Comparison of ENCODE assay signal across 22 cellular contexts in the genomic region with DNA sequence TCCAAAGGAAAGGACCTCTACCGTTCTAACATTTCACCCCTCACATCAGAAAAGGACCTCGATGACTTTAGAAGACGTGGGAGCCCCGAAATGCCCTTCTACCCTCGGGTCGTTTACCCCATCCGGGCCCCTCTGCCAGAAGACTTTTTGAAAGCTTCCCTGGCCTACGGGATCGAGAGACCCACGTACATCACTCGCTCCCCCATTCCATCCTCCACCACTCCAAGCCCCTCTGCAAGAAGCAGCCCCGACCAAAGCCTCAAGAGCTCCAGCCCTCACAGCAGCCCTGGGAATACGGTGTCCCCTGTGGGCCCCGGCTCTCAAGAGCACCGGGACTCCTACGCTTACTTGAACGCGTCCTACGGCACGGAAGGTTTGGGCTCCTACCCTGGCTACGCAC. TPM values are rescaled to one million over a fixed set of nuclear protein-coding genes. Genes with fewer than 3 reads are reported as not detected.
A peak's percentile ranks its signal among the peaks of the same experiment; 100 is the strongest.
DNase-seq lines count a peak whose midpoint lies in the region; ATAC-seq, FAIRE-seq and TF ChIP-seq lines count a peak whose summit lies in the region.
"Had no signal": no experiment of that assay in that cellular context is flagged by ENCODE, and none has a peak within 500 bp of the region (broad histone marks: within the 10 kb centered on the region; RNA-seq: fewer than 3 reads in every experiment).

No MANE protein-coding gene starts in this region.

- peaks cover 73% of the 10 kb centered on the region for H4K20me1 ChIP-seq in OCI-LY3 (ENCODE audit: insufficient read depth, low read length)
- H4K20me1 ChIP-seq in K562 (replicated peaks; ENCODE audit: control insufficient read depth, insufficient read depth, low read length), result no peaks in the 10 kb centered on the region

- peak overlapping the region; percentile 48 for H3K9ac ChIP-seq in OCI-LY3 (ENCODE audit: low read length)
- H3K9ac ChIP-seq in K562 (ENCODE audit: insufficient read depth in 1 of 2, low read depth in 2 of 2, low read length in 2 of 2), result no peak overlapping the region
- H3K9ac ChIP-seq: SK-N-SH had no signal

- H3K9me3 Mint-ChIP-seq in activated naive CD4-positive, alpha-beta T cell treated with anti-CD3 and anti-CD28 coated beads, Interleukin-2, amount 50 U/mL, for 72 hours, result peaks cover 0 to 5% of the 10 kb centered on the region in 2 donors

- no peak for TF ChIP-seq EP300 in K562 (IDR thresholded peaks at IDR 0.05; ENCODE audit: low read length)

- peaks cover 37 to 38% of the 10 kb centered on the region in 2 donors for H3K36me3 Mint-ChIP-seq in activated naive CD4-positive, alpha-beta T cell treated with anti-CD3 and anti-CD28 coated beads, Interleukin-2, amount 50 U/mL, for 72 hours

- H2AFZ ChIP-seq in OCI-LY3 (ENCODE audit: low read depth, low read length), result no peak overlapping the region
- no peak overlapping the region for H2AFZ ChIP-seq in K562 (ENCODE audit: low read depth, low read length)

- WGBS in K562 (ENCODE audit: insufficient coverage, low coverage, missing lambda C conversion rate), result 93% methylated on average over 20 of the region's 21 CpGs

- POLR2A ChIA-PET in K562 (lab: Yijun Ruan, JAX) (no interaction called here), GM10248 (lab: Yijun Ruan, JAX) (no interaction called here)

- no peak for TF ChIP-seq POLR2A in K562 (conservative IDR thresholded peaks at IDR 0.05)

- H3K4me3 ChIP-seq in OCI-LY3 (ENCODE audit: low read length) (peak overlapping the region; percentile 64), K562 (no peak overlapping the region), brain microvascular endothelial cell (ENCODE audit: low read depth, low read length) (no peak overlapping the region)
- H3K4me3 ChIP-seq: prostate gland, stomach, thyroid gland had no signal

- H3K79me2 ChIP-seq in OCI-LY3 (ENCODE audit: low read length) (peaks cover 80% of the 10 kb centered on the region), K562 (ENCODE audit: control insufficient read depth, insufficient read depth, low read length) (no peaks in the 10 kb centered on the region)

- peak overlapping the region; percentile 17 to 57 for H3K27ac Mint-ChIP-seq in activated naive CD4-positive, alpha-beta T cell treated with anti-CD3 and anti-CD28 coated beads, Interleukin-2, amount 50 U/mL, for 72 hours

- in situ Hi-C loops in K562 (cut with MboI) (no loop called here), brain microvascular endothelial cell (cut with HindIII; ENCODE audit: low pct_ligation_motif_present, low sequenced_read_pairs) (no loop called here)

- H3K4me1 ChIP-seq in OCI-LY3 (ENCODE audit: low read length) (peaks cover 71% of the 10 kb centered on the region), K562 (replicated peaks in 1 of 2; ENCODE audit: control insufficient read depth in 2 of 2, insufficient read depth in 2 of 2, low read length in 2 of 2) (peaks cover 11 to 43% of the 10 kb centered on the region in 2 experiments; a peak in 4 of 5 replicates)
- H3K4me1 ChIP-seq: prostate gland had no signal

- ATAC-seq in activated naive CD4-positive, alpha-beta T cell treated with anti-CD3 and anti-CD28 coated beads, Interleukin-2, amount 50 U/mL, for 72 hours, result no peak
- ATAC-seq in K562 (no peak), sciatic nerve (peak; percentile 18)
- ATAC-seq: left lobe of liver had no signal

- no TSS peak for BruUV-seq in K562 (replicated peaks; lab: Mats Ljungman, UMichigan)

- TF ChIP-seq CTCF in OCI-LY3 (IDR thresholded peaks at IDR 0.05; ENCODE audit: low read depth, low read length) (no peak), K562 (IDR thresholded peaks at IDR 0.05 in 2 of 3, conservative IDR thresholded peaks at IDR 0.05 in 1 of 3; ENCODE audit: insufficient read depth in 2 of 3, low read depth in 1 of 3, low read length in 3 of 3) (no peak), GM10248 (IDR thresholded peaks at IDR 0.05; ENCODE audit: control extremely low read depth, extremely low read depth, low read depth, missing control alignments) (no peak), brain microvascular endothelial cell (IDR thresholded peaks at IDR 0.05; ENCODE audit: low read depth, low read length, missing control alignments) (no peak)

- H3K27ac ChIP-seq in OCI-LY3 (ENCODE audit: low read length), result peak overlapping the region; percentile 18; the same call in 1 of the 2 replicates
- no peak overlapping the region for H3K27ac ChIP-seq in K562 (ENCODE audit: extremely low read depth, low read depth, low read length)
- H3K27ac ChIP-seq in brain microvascular endothelial cell, result no peak overlapping the region
- H3K27ac ChIP-seq: prostate gland had no signal

- peak overlapping the region; percentile 73 for H3K4me2 ChIP-seq in OCI-LY3 (ENCODE audit: low read length)
- no peak overlapping the region for H3K4me2 ChIP-seq in K562 (ENCODE audit: insufficient read depth, low read length)
- H3K4me2 ChIP-seq: SK-N-SH had no signal

- H3K36me3 ChIP-seq in OCI-LY3 (replicated peaks; ENCODE audit: low read depth, low read length), result peaks cover 81% of the 10 kb centered on the region
- no peaks in the 10 kb centered on the region for H3K36me3 ChIP-seq in K562 (ENCODE audit: control insufficient read depth, insufficient read depth, low read length)
- no peaks in the 10 kb centered on the region for H3K36me3 ChIP-seq in brain microvascular endothelial cell (replicated peaks)
- H3K36me3 ChIP-seq: prostate gland had no signal

- intact Hi-C loops in K562 (cut with micrococcal nuclease), result no loop called here
- intact Hi-C loops in sciatic nerve (cut with DNase I), result no loop called here

- no peak for TF ChIP-seq RAD21 in K562 (CRISPR knock-in tag; conservative IDR thresholded peaks at IDR 0.05 in 1 of 2, IDR thresholded peaks at IDR 0.05 in 1 of 2)

- DNase-seq in activated naive CD4-positive, alpha-beta T cell treated with anti-CD3 and anti-CD28 coated beads, Interleukin-2, amount 50 U/mL, for 72 hours (ENCODE audit: low spot score in 2 of 2), result no peak
- DNase-seq in activated naive CD4-positive, alpha-beta T cell treated with anti-CD3 and anti-CD28 coated beads, Interleukin-2, amount 50 U/mL, for 16 hours, result no peak
- no peak for DNase-seq in K562 (ENCODE audit: extremely low read depth in 1 of 4, low spot score in 3 of 4)
- DNase-seq in sciatic nerve (ENCODE audit: low spot score), result no peak
- no peak for DNase-seq in GM10248 (ENCODE audit: extremely low spot score)
- no peak for DNase-seq in brain microvascular endothelial cell
- DNase-seq in activated gamma-delta T cell treated with Interleukin-2 at 50 U/mL for 16 hours, result no peak
- DNase-seq: cerebellar nuclear complex, mesendoderm, NCI-H146, NCI-H2171, NCI-H510A, nucleus accumbens, OCI-M1, SK-N-SH, stomach, T1000 had no signal

- CTCF ChIA-PET in K562 (lab: Yijun Ruan, JAX; ENCODE audit: low intra/inter-chr PET ratio), result no interaction called here
- CTCF ChIA-PET in GM10248 (lab: Yijun Ruan, JAX), result interaction anchor here (1.2 to 1.5 kb wide), 2 partner anchors 13 to 673 kb away, joined by 3 to 7 read pairs; no protein-coding TSS in a partner anchor

- no peaks in the 10 kb centered on the region for H3K9me3 ChIP-seq in OCI-LY3 (ENCODE audit: insufficient read depth, low read length)
- H3K9me3 ChIP-seq in K562 (replicated peaks; ENCODE audit: control insufficient read depth, insufficient read depth, low read depth, low read length), result no peaks in the 10 kb centered on the region
- H3K9me3 ChIP-seq: prostate gland, SK-N-SH, stomach, thyroid gland had no signal

- H3K9me1 ChIP-seq in K562 (ENCODE audit: control insufficient read depth, insufficient read depth, low read length), result no peaks in the 10 kb centered on the region

- no peak for FAIRE-seq in K562 (lab: Jason Lieb, UNC)
- FAIRE-seq: endothelial cell of umbilical vein had no signal

- no peaks in the 10 kb centered on the region for H3K27me3 ChIP-seq in OCI-LY3 (ENCODE audit: low read depth, low read length)
- no peaks in the 10 kb centered on the region for H3K27me3 ChIP-seq in K562 (ENCODE audit: control insufficient read depth in 2 of 2, insufficient read depth in 2 of 2, low read length in 2 of 2)
- H3K27me3 ChIP-seq in brain microvascular endothelial cell (replicated peaks), result no peaks in the 10 kb centered on the region
- H3K27me3 ChIP-seq: thyroid gland had no signal

TF ChIP-seq in K562, 482 proteins besides CTCF, POLR2A, EP300 and RAD21 (continues in another document):
- TF ChIP-seq, protein P1, sequence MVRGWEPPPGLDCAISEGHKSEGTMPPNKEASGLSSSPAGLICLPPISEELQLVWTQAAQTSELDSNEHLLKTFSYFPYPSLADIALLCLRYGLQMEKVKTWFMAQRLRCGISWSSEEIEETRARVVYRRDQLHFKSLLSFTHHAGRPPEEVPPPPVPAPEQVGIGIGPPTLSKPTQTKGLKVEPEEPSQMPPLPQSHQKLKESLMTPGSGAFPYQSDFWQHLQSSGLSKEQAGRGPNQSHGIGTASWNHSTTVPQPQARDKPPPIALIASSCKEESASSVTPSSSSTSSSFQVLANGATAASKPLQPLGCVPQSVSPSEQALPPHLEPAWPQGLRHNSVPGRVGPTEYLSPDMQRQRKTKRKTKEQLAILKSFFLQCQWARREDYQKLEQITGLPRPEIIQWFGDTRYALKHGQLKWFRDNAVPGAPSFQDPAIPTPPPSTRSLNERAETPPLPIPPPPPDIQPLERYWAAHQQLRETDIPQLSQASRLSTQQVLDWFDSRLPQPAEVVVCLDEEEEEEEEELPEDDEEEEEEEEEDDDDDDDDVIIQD (CRISPR knock-in tag; IDR thresholded peaks at IDR 0.05), result no peak
- TF ChIP-seq ETS2 (tag; IDR thresholded peaks at IDR 0.05; ENCODE audit: borderline replicate concordance, poor library complexity, severe bottlenecking), result no peak

RNA-seq across cellular contexts. Expression of a gene that starts 18.8 kb away (rescaled TPM):
- total RNA-seq in activated naive CD4-positive, alpha-beta T cell treated with anti-CD3 and anti-CD28 coated beads, Interleukin-2, amount 50 U/mL, for 72 hours, result 10 to 100 TPM in 1 of 2 donors, 1 to 10 TPM in 1; 7.7 to 12.5 TPM
- total RNA-seq in K562 (2011; cell fraction: chromatin; rRNA removed; ENCODE audit: low replicate concordance), result 1.9 and 4.4 TPM in 2 replicates
- 1.1 and 1.3 TPM in 2 replicates for total RNA-seq in K562 (2011; cell fraction: nucleolus; rRNA removed)
- total RNA-seq in K562 (2011; cell fraction: nucleoplasm; rRNA removed), result 0.95 and 1.1 TPM in 2 replicates
- total RNA-seq in K562 (2014; rRNA removed), result 0.27 and 0.29 TPM in 2 replicates
- total RNA-seq in K562 (2014; rRNA removed; fragmentation: Illumina TruSeq; extraction: Trizol), result 0.40 and 0.61 TPM in 2 replicates
- 0.19 and 0.47 TPM in 2 replicates for total RNA-seq in K562 (2015; rRNA removed; fragmentation: Illumina TruSeq; extraction: Trizol)
- total RNA-seq in K562 (2021), result 0.67 and 0.86 TPM in 2 replicates
- polyA plus RNA-seq in K562 (2011; rRNA removed), result 0.18 and 0.21 TPM in 2 replicates
- polyA plus RNA-seq in K562 (2011; cell fraction: cytosol; rRNA removed), result 0.07 and 0.36 TPM in 2 replicates
- polyA plus RNA-seq in K562 (2011; cell fraction: nucleus; rRNA removed), result 0.11 and 1.1 TPM in 2 replicates
- polyA plus RNA-seq in K562 (2012), result 0.89 and 1.1 TPM in 2 replicates
- 0.89 and 1.4 TPM in 2 replicates for polyA plus RNA-seq in K562 (2014; fragmentation: Illumina TruSeq; extraction: Trizol)
- under 1 TPM; 0.20 to 0.21 TPM for polyA plus RNA-seq in K562 (2014; fragmentation: Nextera tagmentation; extraction: Ambion mirVana)
- 0.09 and 0.13 TPM in 2 replicates for polyA plus RNA-seq in K562 (2014; rRNA removed)
- 0.18 and 0.98 TPM in 2 replicates for polyA minus RNA-seq in K562 (2011; rRNA and poly(A)+ RNA removed)
- polyA minus RNA-seq in K562 (2011; cell fraction: cytosol; rRNA and poly(A)+ RNA removed), result 1.1 and 1.6 TPM in 2 replicates
- 0.94 and 1.00 TPM in 2 replicates for polyA minus RNA-seq in K562 (2011; cell fraction: nucleus; rRNA and poly(A)+ RNA removed)
- total RNA-seq in sciatic nerve, result 15.9 TPM
